ENCODE assay signal across 15 cellular contexts in the genomic region with DNA sequence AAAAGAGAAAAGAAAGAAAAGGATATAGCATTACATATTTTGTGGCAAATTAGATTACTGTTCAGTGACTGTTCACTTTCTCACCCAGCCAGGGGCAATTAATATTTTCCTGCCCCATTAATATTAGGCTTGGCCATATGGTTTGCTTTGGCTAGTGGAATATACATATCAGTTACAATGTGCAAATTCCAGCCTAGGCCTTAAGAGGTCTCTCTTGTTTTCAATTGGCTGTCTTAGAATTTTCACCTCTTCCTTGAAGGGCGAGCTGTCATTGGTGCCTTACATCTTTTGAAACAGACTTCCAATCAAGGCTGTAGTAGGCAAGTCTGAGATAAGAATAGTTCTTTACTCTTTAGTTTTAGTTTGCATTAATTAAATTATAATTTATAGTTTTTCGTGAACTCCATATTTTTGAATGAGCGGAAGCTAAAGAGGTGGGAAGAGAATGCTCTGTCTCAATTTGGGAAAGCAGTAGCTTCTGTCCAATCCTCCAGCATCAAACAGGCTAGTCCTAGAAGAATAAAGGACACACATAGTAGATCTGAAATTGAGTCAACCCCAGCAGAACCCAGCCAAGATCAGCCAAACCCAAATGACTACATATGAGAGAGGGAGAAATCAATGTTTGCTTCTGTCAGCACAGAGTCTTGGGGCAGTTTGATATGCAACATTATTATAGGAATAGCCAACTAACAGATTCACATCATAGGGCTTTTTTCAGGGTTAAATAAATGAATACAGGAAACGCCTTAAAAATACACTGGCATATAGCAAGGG. TPM values are rescaled to one million over a fixed set of nuclear protein-coding genes. Genes with fewer than 3 reads are reported as not detected.
DNase-seq lines count a peak whose midpoint lies in the region; ATAC-seq, FAIRE-seq and TF ChIP-seq lines count a peak whose summit lies in the region.
"Had no signal": no experiment of that assay in that cellular context is flagged by ENCODE, and none has a peak within 500 bp of the region (broad histone marks: within the 10 kb centered on the region; RNA-seq: fewer than 3 reads in every experiment).

No MANE protein-coding gene starts in this region.

- POLR2A ChIA-PET in HepG2 (lab: Yijun Ruan, JAX), result no interaction called here

- TF ChIP-seq CTCF in HepG2 (CRISPR knock-in tag; IDR thresholded peaks at IDR 0.05) (no peak), right lobe of liver (IDR thresholded peaks at IDR 0.05) (no peak), bronchial epithelial cell (IDR thresholded peaks at IDR 0.05; ENCODE audit: insufficient read depth, low read length, severe bottlenecking) (no peak)

- 43% methylated on average over 4 of the region's 4 CpGs for WGBS in HepG2 (ENCODE audit: low lambda C conversion rate)
- 79% methylated on average over 4 of the region's 4 CpGs for WGBS in right lobe of liver (ENCODE audit: insufficient coverage, low coverage, low lambda C conversion rate, missing lambda C conversion rate)

- no peaks in the 10 kb centered on the region for H3K4me1 ChIP-seq in HepG2 (ENCODE audit: insufficient read depth, low read length)
- H3K4me1 ChIP-seq in right lobe of liver, result no peaks in the 10 kb centered on the region
- H3K4me1 ChIP-seq: SJCRH30 had no signal

- TF ChIP-seq EP300 in HepG2 (IDR thresholded peaks at IDR 0.05; ENCODE audit: low read depth in 2 of 2, low read length in 2 of 2), result no peak
- no peak for TF ChIP-seq EP300 in HepG2 (CRISPR knock-in tag; IDR thresholded peaks at IDR 0.05; ENCODE audit: borderline replicate concordance)

- no peaks in the 10 kb centered on the region for H3K79me2 ChIP-seq in HepG2 (ENCODE audit: insufficient read depth, low read length)

- no peak overlapping the region for H3K4me2 ChIP-seq in HepG2 (ENCODE audit: low read depth, low read length)

- H3K36me3 ChIP-seq in HepG2 (replicated peaks in 1 of 2; ENCODE audit: control insufficient read depth in 1 of 2, insufficient read depth in 2 of 2, low read length in 2 of 2) (no peaks in the 10 kb centered on the region), right lobe of liver (no peaks in the 10 kb centered on the region), bronchial epithelial cell (ENCODE audit: control insufficient read depth, insufficient read depth, low read length) (no peaks in the 10 kb centered on the region)
- H3K36me3 ChIP-seq: SJCRH30 had no signal

- CTCF ChIA-PET in HepG2 (lab: Yijun Ruan, JAX; ENCODE audit: low intra/inter-chr PET ratio, low total read pairs), result no interaction called here

- ATAC-seq in HepG2 (no peak), right lobe of liver (no peak)

- H3K27me3 ChIP-seq in HepG2 (ENCODE audit: control insufficient read depth in 1 of 2, insufficient read depth in 2 of 2, low read length in 2 of 2) (peaks cover 9 to 30% of the 10 kb centered on the region in 2 experiments; a peak in 4 of 5 replicates), right lobe of liver (no peaks in the 10 kb centered on the region), bronchial epithelial cell (ENCODE audit: control insufficient read depth, insufficient read depth, low read length) (peaks cover 3% of the 10 kb centered on the region)
- H3K27me3 ChIP-seq: SJCRH30 had no signal

- in situ Hi-C loops in HepG2 (cut with HindIII; ENCODE audit: extremely low pct_ligation_motif_present, low pct_unique_long_range_greater_than_20kb), result no loop called here

- H3K9ac ChIP-seq in HepG2 (ENCODE audit: insufficient read depth, low read depth, low read length), result no peak overlapping the region

- H3K9me3 ChIP-seq in HepG2 (ENCODE audit: low read length) (no peaks in the 10 kb centered on the region), right lobe of liver (no peaks in the 10 kb centered on the region)
- H3K9me3 ChIP-seq: SJCRH30 had no signal

- TF ChIP-seq POLR2A in HepG2 (IDR thresholded peaks at IDR 0.05; ENCODE audit: insufficient read depth in 1 of 2, low read depth in 2 of 2, low read length in 2 of 2), result no peak
- TF ChIP-seq POLR2A in right lobe of liver (IDR thresholded peaks at IDR 0.05), result no peak

- H4K20me1 ChIP-seq in HepG2 (ENCODE audit: insufficient read depth, low read length), result no peaks in the 10 kb centered on the region

- DNase-seq in HepG2 (ENCODE audit: low spot score), result no peak
- no peak for DNase-seq in right lobe of liver
- peak; percentile 51 to 82 for DNase-seq in NCI-H524 (lab: John Stamatoyannopoulos, UW)
- DNase-seq in bronchial epithelial cell (ENCODE audit: low read depth), result no peak
- no peak for DNase-seq in stimulated activated naive CD4-positive, alpha-beta T cell (lab: John Stamatoyannopoulos, UW)
- no peak for DNase-seq in RPMI8226
- DNase-seq in NCI-H146 treated with DMSO at 0.1 percent for 48 hours (lab: John Stamatoyannopoulos, UW; ENCODE audit: unreplicated experiment), result no peak
- DNase-seq: CD4-positive, CD25-positive, alpha-beta regulatory T cell; DMS79; NCI-H1092 treated with DMSO at 0.1 percent for 48 hours; NCI-H1694; NCI-H345; SJCRH30 had no signal

- FAIRE-seq in HepG2 (lab: Jason Lieb, UNC) (no peak), bronchial epithelial cell (lab: Jason Lieb, UNC) (peak; percentile 23)
- FAIRE-seq: H54, RCC 7860 had no signal

- no peak overlapping the region for H3K27ac ChIP-seq in HepG2 (ENCODE audit: extremely low read length, insufficient read depth, low read length)
- H3K27ac ChIP-seq in right lobe of liver, result no peak overlapping the region
- H3K27ac ChIP-seq: SJCRH30 had no signal

- TF ChIP-seq RAD21 in HepG2 (CRISPR knock-in tag; IDR thresholded peaks at IDR 0.05), result no peak

- no TSS peak for BruUV-seq in HepG2 (replicated peaks; lab: Mats Ljungman, UMichigan)

- no peak overlapping the region for H2AFZ ChIP-seq in HepG2 (ENCODE audit: low read length)

- intact Hi-C loops in HepG2 (cut with micrococcal nuclease; ENCODE audit: unreplicated experiment), result no loop called here
- intact Hi-C loops in right lobe of liver (cut with DNase I), result no loop called here

- no peak overlapping the region for H3K4me3 ChIP-seq in HepG2 (replicated peaks in 1 of 3; ENCODE audit: insufficient read depth in 1 of 3, low read depth in 2 of 3, low read length in 3 of 3)
- H3K4me3 ChIP-seq in right lobe of liver, result no peak overlapping the region
- no peak overlapping the region for H3K4me3 ChIP-seq in bronchial epithelial cell (ENCODE audit: low read depth, low read length)
- H3K4me3 ChIP-seq: SJCRH30 had no signal

TF ChIP-seq in HepG2, 621 proteins besides CTCF, POLR2A, EP300 and RAD21:
- TF ChIP-seq ZNF790 (CRISPR knock-in tag; IDR thresholded peaks at IDR 0.05; ENCODE audit: borderline replicate concordance) (no peak), HNRNPH1 (optimal IDR thresholded peaks at IDR 0.05; ENCODE audit: low read depth, low read length) (no peak), ZNF354B (CRISPR knock-in tag; IDR thresholded peaks at IDR 0.05) (0 out of 2 replicates have a peak, but pooled peaks have one; percentile 26)
- TF ChIP-seq, protein P1, sequence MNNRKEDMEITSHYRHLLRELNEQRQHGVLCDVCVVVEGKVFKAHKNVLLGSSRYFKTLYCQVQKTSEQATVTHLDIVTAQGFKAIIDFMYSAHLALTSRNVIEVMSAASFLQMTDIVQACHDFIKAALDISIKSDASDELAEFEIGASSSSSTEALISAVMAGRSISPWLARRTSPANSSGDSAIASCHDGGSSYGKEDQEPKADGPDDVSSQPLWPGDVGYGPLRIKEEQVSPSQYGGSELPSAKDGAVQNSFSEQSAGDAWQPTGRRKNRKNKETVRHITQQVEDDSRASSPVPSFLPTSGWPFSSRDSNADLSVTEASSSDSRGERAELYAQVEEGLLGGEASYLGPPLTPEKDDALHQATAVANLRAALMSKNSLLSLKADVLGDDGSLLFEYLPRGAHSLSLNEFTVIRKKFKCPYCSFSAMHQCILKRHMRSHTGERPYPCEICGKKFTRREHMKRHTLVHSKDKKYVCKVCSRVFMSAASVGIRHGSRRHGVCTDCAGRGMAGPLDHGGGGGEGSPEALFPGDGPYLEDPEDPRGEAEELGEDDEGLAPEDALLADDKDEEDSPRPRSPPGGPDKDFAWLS (CRISPR knock-in tag; IDR thresholded peaks at IDR 0.05; ENCODE audit: borderline replicate concordance), result no peak

RNA-seq across cellular contexts. Expression of a gene that starts 6.3 kb away (rescaled TPM):
- total RNA-seq in HepG2 (2016; rRNA removed; fragmentation: Illumina TruSeq; extraction: Trizol), result 231 and 288 TPM in 2 replicates
- 61.5 and 68.7 TPM in 2 replicates for total RNA-seq in HepG2 (2016; cell fraction: cytosol; rRNA removed; fragmentation: Illumina TruSeq; extraction: Trizol; ENCODE audit: low read depth)
- total RNA-seq in HepG2 (2016; cell fraction: insoluble cytoplasmic fraction; rRNA removed; fragmentation: Illumina TruSeq; extraction: Trizol), result 223 and 276 TPM in 2 replicates
- 134 and 154 TPM in 2 replicates for total RNA-seq in HepG2 (2016; cell fraction: membrane; rRNA removed; fragmentation: Illumina TruSeq; extraction: Trizol)
- total RNA-seq in HepG2 (2016; cell fraction: nucleus; rRNA removed; fragmentation: Illumina TruSeq; extraction: Trizol), result 168 and 193 TPM in 2 replicates
- 131 and 153 TPM in 2 replicates for polyA plus RNA-seq in HepG2 (2011; rRNA removed)
- polyA plus RNA-seq in HepG2 (2011; cell fraction: cytosol; rRNA removed), result 111 and 139 TPM in 2 replicates
- 88.9 and 104 TPM in 2 replicates for polyA plus RNA-seq in HepG2 (2011; cell fraction: nucleus; rRNA removed)
- polyA plus RNA-seq in HepG2 (2012), result 170 and 173 TPM in 2 replicates
- 29.0 and 30.9 TPM in 2 replicates for polyA plus RNA-seq in HepG2 (2016; cell fraction: cytosol; fragmentation: Illumina TruSeq; extraction: Trizol; ENCODE audit: low read depth)
- 222 and 255 TPM in 2 replicates for polyA plus RNA-seq in HepG2 (2016; cell fraction: insoluble cytoplasmic fraction; fragmentation: Illumina TruSeq; extraction: Trizol; ENCODE audit: low read depth)
- 56.7 and 58.4 TPM in 2 replicates for polyA plus RNA-seq in HepG2 (2016; cell fraction: membrane; fragmentation: Illumina TruSeq; extraction: Trizol; ENCODE audit: low read depth)
- polyA plus RNA-seq in HepG2 (2016; cell fraction: nucleus; fragmentation: Illumina TruSeq; extraction: Trizol; ENCODE audit: insufficient read depth, low read depth), result 145 and 159 TPM in 2 replicates
- polyA minus RNA-seq in HepG2 (2011; rRNA and poly(A)+ RNA removed; ENCODE audit: low replicate concordance), result 131 and 343 TPM in 2 replicates
- 168 and 178 TPM in 2 replicates for polyA minus RNA-seq in HepG2 (2011; cell fraction: cytosol; rRNA and poly(A)+ RNA removed)
- 284 and 317 TPM in 2 replicates for polyA minus RNA-seq in HepG2 (2011; cell fraction: nucleus; rRNA and poly(A)+ RNA removed)
- total RNA-seq in right lobe of liver, result 10 to 100 TPM; 30.4 to 62.6 (median 37.1) TPM
- 242 and 268 TPM in 2 replicates for total RNA-seq in bronchial epithelial cell

Comparison
In these comparisons a context has a peak if more than half of its experiments do, and no peak if none do; other contexts are left out.
1. DNase-seq: peak in NCI-H524 (2 of 2); none in HepG2 (single experiment), right lobe of liver (0 of 3), bronchial epithelial cell (single experiment), stimulated activated naive CD4-positive, alpha-beta T cell (0 of 6), RPMI8226 (single experiment) and NCI-H146 treated with DMSO at 0.1 percent for 48 hours (single experiment).